8 cellular contexts compared by ENCODE assay signal in genomic region chr6:106692112-106692822, GRCh38.
DNase-seq lines count a peak whose midpoint lies in the region; ATAC-seq, FAIRE-seq and TF ChIP-seq lines count a peak whose summit lies in the region.

No MANE protein-coding gene starts in this region.

- H3K36me3 ChIP-seq in endodermal cell (ENCODE audit: control insufficient read depth, insufficient read depth, low read length) (no peaks in the 10 kb centered on the region), small intestine (ENCODE audit: control insufficient read depth in 2 of 2, insufficient read depth in 2 of 2, low read length in 2 of 2) (no peaks in the 10 kb centered on the region)

- ATAC-seq in HG03565 (IDR thresholded peaks at IDR 0.05; ENCODE audit: unreplicated experiment) (no peak), Right ventricle myocardium superior (ENCODE audit: poor library complexity) (no peak)

- H3K4me3 Mint-ChIP-seq in endodermal cell: no peak overlapping the region

- H3K36me3 Mint-ChIP-seq in endodermal cell (ENCODE audit: low read depth): no peaks in the 10 kb centered on the region

- H3K27ac ChIP-seq in endodermal cell (ENCODE audit: low read depth, low read length) (peak overlapping the region; percentile 56), small intestine (ENCODE audit: low read depth in 1 of 2, low read length in 1 of 2) (peak overlapping the region in 1 of 2 donors; percentile 54)

- WGBS in endodermal cell (ENCODE audit: insufficient coverage in 1 of 2, insufficient read length in 1 of 2), 2 experiments: 40 to 54% methylated on average over 2 to 6 of the region's 6 CpGs
- WGBS in small intestine, 3 donors: 35 to 48% (median 45%) methylated on average over 6 of the region's 6 CpGs

- H3K4me1 Mint-ChIP-seq in endodermal cell: peaks cover 4% of the 10 kb centered on the region

- peak overlapping the region; percentile 59 for H3K27ac Mint-ChIP-seq in endodermal cell

- H3K4me1 ChIP-seq in endodermal cell (ENCODE audit: control insufficient read depth, insufficient read depth, low read length): no peaks in the 10 kb centered on the region
- H3K4me1 ChIP-seq in small intestine (ENCODE audit: control insufficient read depth in 2 of 2, insufficient read depth in 1 of 2, low read depth in 1 of 2, low read length in 1 of 2): peaks cover 2 to 9% of the 10 kb centered on the region in 2 donors

- H3K4me3 ChIP-seq in endodermal cell (ENCODE audit: low read length) (no peak overlapping the region), small intestine (ENCODE audit: low read depth in 1 of 2, low read length in 2 of 2) (no peak overlapping the region)

- no peaks in the 10 kb centered on the region for H3K27me3 Mint-ChIP-seq in endodermal cell (ENCODE audit: insufficient read depth)

- TF ChIP-seq CTCF in endodermal cell (conservative IDR thresholded peaks at IDR 0.05): no peak

- no peaks in the 10 kb centered on the region for H3K9me3 Mint-ChIP-seq in endodermal cell

- no peak overlapping the region for H3K9ac ChIP-seq in endodermal cell (ENCODE audit: extremely low read depth, low read length, poor library complexity, severe bottlenecking)

- intact Hi-C loops in Right ventricle myocardium superior (cut with DNase I): no loop called here

- H3K9me3 ChIP-seq in endodermal cell (ENCODE audit: control insufficient read depth, low read length) (no peaks in the 10 kb centered on the region), small intestine (ENCODE audit: control insufficient read depth, low read depth) (no peaks in the 10 kb centered on the region)

- H3K27me3 ChIP-seq in endodermal cell (ENCODE audit: control insufficient read depth, insufficient read depth, low read length, poor library complexity, severe bottlenecking) (no peaks in the 10 kb centered on the region), small intestine (ENCODE audit: control insufficient read depth in 2 of 2, insufficient read depth in 2 of 2, low read length in 2 of 2) (no peaks in the 10 kb centered on the region)

- FAIRE-seq in small intestine (lab: Jason Lieb, UNC): no peak

- DNase-seq in DMS 273 (lab: John Stamatoyannopoulos, UW; ENCODE audit: unreplicated experiment) (peak; percentile 88), NCI-H2107 (lab: John Stamatoyannopoulos, UW) (peak; percentile 16), endodermal cell (peak; percentile 79), mucosa of gallbladder (ENCODE audit: low spot score) (peak; percentile 75), NCI-H526 treated with DMSO at 0.1 percent for 48 hours (lab: John Stamatoyannopoulos, UW) (no peak), small intestine (no peak), Right ventricle myocardium superior (no peak)

Comparison
In these comparisons a context has a peak if more than half of its experiments do, and no peak if none do; other contexts are left out.
1. DNase-seq: peak in DMS 273 (single experiment), NCI-H2107 (single experiment), endodermal cell (single experiment) and mucosa of gallbladder (single experiment); none in NCI-H526 treated with DMSO at 0.1 percent for 48 hours (single experiment), small intestine (single experiment) and Right ventricle myocardium superior (single experiment).